In the genomic region with DNA sequence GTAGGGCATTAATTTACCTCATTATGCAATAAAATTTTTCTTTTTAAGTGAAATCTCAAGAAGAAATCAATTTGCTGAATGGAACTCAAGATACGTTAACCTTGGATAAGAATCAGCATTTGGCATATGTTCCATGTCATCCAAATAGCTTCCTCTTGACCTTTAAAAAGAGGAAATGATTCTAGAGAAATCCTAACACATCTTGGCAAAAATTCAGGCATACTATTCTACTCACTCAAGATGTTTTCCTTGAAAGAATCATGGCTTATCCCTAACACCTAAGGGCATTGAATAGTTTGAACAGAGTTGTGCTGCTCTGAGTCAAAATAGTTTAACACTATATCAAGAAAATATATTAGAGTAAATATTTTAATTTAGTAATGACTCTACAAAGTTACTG, we compare ENCODE assay signal across 26 cellular contexts.
"Had no signal": no experiment of that assay in that cellular context is flagged by ENCODE, and none has a peak within 500 bp of the region (broad histone marks: within the 10 kb centered on the region; RNA-seq: fewer than 3 reads in every experiment).

No MANE protein-coding gene starts in this region.

- H3K4me3 ChIP-seq: breast epithelium, lung, ovary, psoas muscle, skin epidermis, suprapubic skin, transverse colon had no signal

- H3K36me3 ChIP-seq: breast epithelium, ovary, suprapubic skin, transverse colon had no signal

- H3K9me3 ChIP-seq: breast epithelium, ovary, psoas muscle, suprapubic skin, transverse colon had no signal

- H3K4me1 ChIP-seq: breast epithelium, psoas muscle, suprapubic skin, transverse colon had no signal

- ATAC-seq: activated CD8-positive, alpha-beta T cell treated with anti-CD3 and anti-CD28 coated beads for 36 hours; left lobe of liver; natural killer cell; psoas muscle; right cardiac atrium; stimulated activated naive CD8-positive, alpha-beta T cell treated with anti-CD3 and anti-CD28 coated beads, Interleukin-15, amount 100 ng/mL, for 72 hours had no signal

- DNase-seq: activated B cell treated with CpG ODN at 0.5 μM for 24 hours; activated CD4-positive, alpha-beta T cell treated with anti-CD3 and anti-CD28 coated beads for 48 hours; activated CD8-positive, alpha-beta T cell treated with anti-CD3 and anti-CD28 coated beads for 36 hours; activated naive CD4-positive, alpha-beta T cell treated with Interleukin-2 at 50 U/mL for 16 hours; activated T-cell treated with anti-CD3 and anti-CD28 coated beads, Interleukin-2, amount 50 U/mL, for 24 hours; aorta; effector CD8-positive, alpha-beta T cell; foreskin melanocyte; glutamatergic neuron; hippocampal formation; islet precursor cell; natural killer cell; ovary; psoas muscle; right cardiac atrium; stimulated activated CD4-positive, alpha-beta T cell treated with anti-CD3 and anti-CD28 coated beads, Interleukin-15, amount 100 ng/mL, for 24 hours; stimulated activated CD4-positive, alpha-beta T cell treated with anti-CD3 and anti-CD28 coated beads, Interleukin-2, amount 100 ng/mL, for 48 hours; stimulated activated naive CD8-positive, alpha-beta T cell treated with anti-CD3 and anti-CD28 coated beads, Interleukin-15, amount 100 ng/mL, for 72 hours; T-helper 1 cell; T-helper 9 cell; transverse colon had no signal

- H3K27me3 ChIP-seq: breast epithelium, ovary, suprapubic skin, transverse colon had no signal

- H3K27ac ChIP-seq: breast epithelium, ovary, psoas muscle, skin epidermis, suprapubic skin, transverse colon had no signal
